In genomic region chr1:86704456-86704971, GRCh38 we compare ENCODE assay signal across 1 cellular context.
A peak's percentile ranks its signal among the peaks of the same experiment; 100 is the strongest.
TF ChIP-seq lines count a peak whose summit lies in the region.

TSS of gene SH3GLB1 (plus strand) at chr1:86704576. CDS start at chr1:86704900, 324 bp downstream.

TF ChIP-seq in K562, 482 proteins besides CTCF, POLR2A, EP300 and RAD21 (continued from another document and continues in another):
- TF ChIP-seq MGA (IDR thresholded peaks at IDR 0.05) (no peak), CBX5 (IDR thresholded peaks at IDR 0.05; ENCODE audit: borderline replicate concordance, low read depth) (no peak), BRD9 (IDR thresholded peaks at IDR 0.05; ENCODE audit: low read depth, partially characterized antibody) (peak; percentile 70), BACH1 (tag; IDR thresholded peaks at IDR 0.05) (no peak), MAFG (tag; conservative IDR thresholded peaks at IDR 0.05) (no peak), ZNF3 (CRISPR knock-in tag; IDR thresholded peaks at IDR 0.05) (no peak), FOXK1 (CRISPR knock-in tag; IDR thresholded peaks at IDR 0.05; ENCODE audit: borderline replicate concordance) (no peak), KDM4B (IDR thresholded peaks at IDR 0.05; ENCODE audit: borderline replicate concordance in 2 of 2, low read depth in 1 of 2) (no peak), ZFP91 (CRISPR knock-in tag; IDR thresholded peaks at IDR 0.05) (no peak), MIER1 (IDR thresholded peaks at IDR 0.05; ENCODE audit: low read depth) (no peak), OTX1 (CRISPR knock-in tag; IDR thresholded peaks at IDR 0.05) (no peak), ZBTB2 (IDR thresholded peaks at IDR 0.05) (no peak; the same call in 1 of the 2 replicates), FOXO4 (CRISPR knock-in tag; IDR thresholded peaks at IDR 0.05) (no peak), CREB1 (IDR thresholded peaks at IDR 0.05) (peak; percentile 36; the same call in 1 of the 2 replicates), CREB1 (CRISPR knock-in tag; IDR thresholded peaks at IDR 0.05) (peak; percentile 31; the same call in 1 of the 2 replicates), SRF (CRISPR knock-in tag; IDR thresholded peaks at IDR 0.05) (peak in 1 of 2 experiments; percentile 56; a peak in 1 of 4 replicates), MAFK (IDR thresholded peaks at IDR 0.05; ENCODE audit: low read length) (no peak), TAF7 (tag; IDR thresholded peaks at IDR 0.05) (no peak), ZKSCAN1 (IDR thresholded peaks at IDR 0.05; ENCODE audit: low read depth, low read length) (no peak; the same call in 1 of the 2 replicates), GTF2E2 (tag; IDR thresholded peaks at IDR 0.05) (peak; percentile 79), PBX2 (CRISPR knock-in tag; IDR thresholded peaks at IDR 0.05; ENCODE audit: low read depth) (no peak), PBX2 (tag; conservative IDR thresholded peaks at IDR 0.05; ENCODE audit: low read depth) (no peak), CREB3L1 (IDR thresholded peaks at IDR 0.05; ENCODE audit: borderline replicate concordance, low read depth) (peak; percentile 70), CREM (IDR thresholded peaks at IDR 0.05; ENCODE audit: low read depth) (0 out of 2 replicates have a peak, but pooled peaks have one; percentile 44), TAF9B (IDR thresholded peaks at IDR 0.05; ENCODE audit: partially characterized antibody) (peak; percentile 57), ZSCAN29 (IDR thresholded peaks at IDR 0.05) (peak; percentile 12; the same call in 1 of the 2 replicates), ZNF41 (CRISPR knock-in tag; conservative IDR thresholded peaks at IDR 0.05) (no peak), CEBPB (tag; IDR thresholded peaks at IDR 0.05) (no peak), FOXP4 (CRISPR knock-in tag; IDR thresholded peaks at IDR 0.05; ENCODE audit: borderline replicate concordance) (0 out of 2 replicates have a peak, but pooled peaks have one; percentile 42), RBM39 (optimal IDR thresholded peaks at IDR 0.05; ENCODE audit: low read depth, low read length) (no peak), NFIC (IDR thresholded peaks at IDR 0.05) (peak; percentile 5; the same call in 1 of the 2 replicates), HDGF (IDR thresholded peaks at IDR 0.05) (no peak), E2F5 (CRISPR knock-in tag; IDR thresholded peaks at IDR 0.05) (no peak), GABPB2 (CRISPR knock-in tag; conservative IDR thresholded peaks at IDR 0.05) (no peak), SUPT5H (IDR thresholded peaks at IDR 0.05) (peak; percentile 79)
